In the genomic region with DNA sequence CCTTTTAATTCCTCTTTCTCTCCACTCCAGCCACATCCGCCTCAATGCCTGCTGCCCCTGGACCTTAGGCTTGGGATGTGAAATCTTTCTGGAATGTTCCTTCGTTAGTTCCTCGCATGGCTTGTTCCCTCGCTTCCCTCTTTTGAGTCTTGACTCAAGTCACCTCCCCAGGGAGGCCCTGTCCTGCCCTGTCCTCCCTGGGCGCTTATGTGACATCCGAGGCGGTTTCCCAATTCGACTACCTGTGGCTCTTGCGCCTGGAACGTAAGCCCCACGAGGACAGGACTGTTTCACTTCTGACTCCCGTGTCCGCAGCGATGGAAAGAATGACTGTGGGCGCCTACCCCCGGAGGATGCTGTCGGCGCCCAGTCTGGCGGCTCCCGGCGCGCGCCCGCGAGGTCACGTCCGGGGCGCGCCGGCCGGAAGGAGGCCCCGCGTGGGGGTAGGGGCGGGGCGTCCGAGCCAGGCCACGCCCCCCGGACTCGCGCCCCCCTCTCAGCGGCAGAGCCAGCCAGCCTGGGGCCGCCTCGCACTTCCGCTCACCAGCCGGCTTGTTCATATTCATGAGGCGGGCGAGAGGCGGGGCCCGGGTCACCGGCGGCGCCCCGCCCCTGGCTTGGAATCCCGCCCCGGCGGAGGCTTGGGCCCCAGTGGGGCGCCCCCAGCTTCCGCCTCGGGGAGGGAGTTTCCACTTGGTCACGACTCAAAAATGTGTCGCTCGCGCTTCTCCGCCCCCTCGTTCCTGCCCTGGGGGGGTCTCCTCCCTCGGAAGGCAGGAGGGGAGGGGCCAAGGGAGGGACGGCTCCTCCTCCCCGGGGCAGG, we compare ENCODE assay signal across 8 cellular contexts. TPM values are rescaled to one million over a fixed set of nuclear protein-coding genes. Genes with fewer than 3 reads are reported as not detected.
A peak's percentile ranks its signal among the peaks of the same experiment; 100 is the strongest.
DNase-seq lines count a peak whose midpoint lies in the region; ATAC-seq and TF ChIP-seq lines count a peak whose summit lies in the region.

No MANE protein-coding gene starts in this region.

- CTCF ChIA-PET in Calu3 (lab: Charles Lee): interaction anchor here (0.9 to 1.5 kb wide), 3 partner anchors 8 to 107 kb away, joined by 3 read pairs; no protein-coding TSS in a partner anchor

- H3K4me3 Mint-ChIP-seq in Calu3 (ENCODE audit: low read depth, unreplicated experiment) (peak overlapping the region; percentile 58), nephron (peak overlapping the region; percentile 80 to 89 (median 81))

- H3K4me1 ChIP-seq in HUES48 (ENCODE audit: control insufficient read depth, insufficient read depth, low read length): peaks cover 25% of the 10 kb centered on the region

- peak overlapping the region; percentile 6 for H3K27ac Mint-ChIP-seq in Calu3 (ENCODE audit: unreplicated experiment)
- peak overlapping the region; percentile 83 to 96 (median 95) for H3K27ac Mint-ChIP-seq in nephron

- no peaks in the 10 kb centered on the region for H3K27me3 ChIP-seq in HUES48 (ENCODE audit: control insufficient read depth, insufficient read depth, low read length)

- H3K27ac ChIP-seq in HUES48 (ENCODE audit: low read depth, low read length): peak overlapping the region; percentile 89

- H3K36me3 ChIP-seq in HUES48 (ENCODE audit: control insufficient read depth, insufficient read depth, low read length): peaks cover 5% of the 10 kb centered on the region; the same call in 1 of the 2 replicates

- H3K4me3 ChIP-seq in HUES48 (ENCODE audit: low read depth, low read length): peak overlapping the region; percentile 69
- peak overlapping the region; percentile 62 for H3K4me3 ChIP-seq in fibroblast of pulmonary artery (replicated peaks; ENCODE audit: low read depth, low read length)

- intact Hi-C loops in Calu3 (cut with micrococcal nuclease; ENCODE audit: unreplicated experiment): no loop called here

- ATAC-seq in GM21423 (IDR thresholded peaks at IDR 0.05; ENCODE audit: unreplicated experiment): peak; percentile 88
- peak; percentile 92 for ATAC-seq in stimulated activated naive CD8-positive, alpha-beta T cell treated with anti-CD3 and anti-CD28 coated beads, Interleukin-15, Interleukin-2, amounts not matched to agents 100 U/mL and 50 U/mL, for 24 hours

- TF ChIP-seq CTCF in Calu3 (IDR thresholded peaks at IDR 0.05; ENCODE audit: unreplicated experiment) (no peak), fibroblast of pulmonary artery (IDR thresholded peaks at IDR 0.05; ENCODE audit: low read length, missing control alignments) (no peak), nephron (IDR thresholded peaks at IDR 0.05; ENCODE audit: unreplicated experiment in 3 of 3) (peak in 1 of 3 experiments; percentile 8)

- DNase-seq in Calu3: peak; percentile 92
- DNase-seq in RKO (ENCODE audit: low spot score): peak; percentile 97
- peak; percentile 90 to 97 for DNase-seq in activated T-helper 1 cell treated with anti-CD3 and anti-CD28 coated beads, Interleukin-2, amount 50 U/mL, for 16 hours (ENCODE audit: low read depth in 1 of 2, low spot score in 1 of 2)
- peak; percentile 96 for DNase-seq in fibroblast of pulmonary artery (ENCODE audit: low read depth)
- DNase-seq in stimulated activated naive CD8-positive, alpha-beta T cell treated with anti-CD3 and anti-CD28 coated beads, Interleukin-15, Interleukin-2, amounts not matched to agents 100 U/mL and 50 U/mL, for 24 hours: peak; percentile 96

- H3K36me3 Mint-ChIP-seq in Calu3 (ENCODE audit: insufficient read depth, unreplicated experiment) (peaks cover 12% of the 10 kb centered on the region), nephron (ENCODE audit: low read depth) (no peaks in the 10 kb centered on the region)

- BruUV-seq in Calu3 (replicated peaks; lab: Mats Ljungman, UMichigan): TSS peak; percentile 76

- H3K9me3 ChIP-seq in HUES48 (ENCODE audit: control insufficient read depth, insufficient read depth, low read length): no peaks in the 10 kb centered on the region

- peak overlapping the region; percentile 64 for H3K9ac ChIP-seq in HUES48 (ENCODE audit: low read depth, low read length)

- H3K4me1 Mint-ChIP-seq in Calu3 (ENCODE audit: low read depth, unreplicated experiment) (peaks cover 30% of the 10 kb centered on the region), nephron (peaks cover 22% of the 10 kb centered on the region)

- H3K9me3 Mint-ChIP-seq in Calu3 (ENCODE audit: low read depth, unreplicated experiment) (no peaks in the 10 kb centered on the region), nephron (no peaks in the 10 kb centered on the region)

- H3K27me3 Mint-ChIP-seq in Calu3 (ENCODE audit: unreplicated experiment) (no peaks in the 10 kb centered on the region), nephron (ENCODE audit: low read depth) (peaks cover 5% of the 10 kb centered on the region)

RNA-seq across cellular contexts. Expression of gene GLIS2, which starts 8.4 kb away (rescaled TPM):
- total RNA-seq in Calu3 (2022): 22.1 and 24.5 TPM in 2 replicates

RNA-seq across cellular contexts. Expression of gene TFAP4, which starts 34.6 kb away (rescaled TPM):
- 31.4 and 31.9 TPM in 2 replicates for total RNA-seq in Calu3 (2022)

RNA-seq across cellular contexts. Expression of gene PAM16, which starts 43.7 kb away (rescaled TPM):
- total RNA-seq in Calu3 (2022): 72.7 and 85.3 TPM in 2 replicates

Comparison
In these comparisons a context has a peak if more than half of its experiments do, and no peak if none do; other contexts are left out.
1. Peak in every context shown above with its lines: DNase-seq, ATAC-seq, H3K4me3 ChIP-seq and H3K27ac ChIP-seq.